26 cellular contexts compared by ENCODE assay signal in the genomic region with DNA sequence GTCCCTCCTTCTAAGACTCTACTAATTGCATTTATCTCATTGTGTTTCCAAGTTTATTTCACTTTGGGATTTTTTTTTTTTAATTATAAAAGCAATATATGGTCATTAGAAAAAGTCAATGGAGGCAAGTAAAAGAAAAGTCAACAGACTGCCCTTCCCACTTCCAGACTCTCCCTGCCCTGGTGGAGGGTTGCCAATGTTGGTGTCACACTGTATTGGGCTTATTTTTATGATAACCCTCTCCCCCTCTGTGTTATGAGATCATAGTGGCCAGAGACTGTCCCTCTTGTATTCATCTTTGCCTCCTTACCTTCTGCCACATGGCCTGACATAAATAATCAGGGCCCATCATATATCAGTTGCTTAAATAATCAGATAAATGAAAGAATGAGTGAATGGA.
"Had no signal": no experiment of that assay in that cellular context is flagged by ENCODE, and none has a peak within 500 bp of the region (broad histone marks: within the 10 kb centered on the region; RNA-seq: fewer than 3 reads in every experiment).

No MANE protein-coding gene starts in this region.

- H3K27me3 ChIP-seq: ascending aorta, heart right ventricle had no signal

- H3K36me3 ChIP-seq: ascending aorta, heart right ventricle had no signal

- H3K27me3 Mint-ChIP-seq: activated CD4-positive, alpha-beta T cell treated with anti-CD3 and anti-CD28 coated beads for 36 hours; activated CD8-positive, alpha-beta T cell treated with anti-CD3 and anti-CD28 coated beads for 36 hours; activated naive CD4-positive, alpha-beta T cell treated with anti-CD3 and anti-CD28 coated beads, Interleukin-2, amount 50 U/mL, for 24 hours; activated naive CD8-positive, alpha-beta T cell treated with anti-CD3 and anti-CD28 coated beads for 36 hours; activated T-helper 17 cell treated with anti-CD3 and anti-CD28 coated beads, Interleukin-2, amount 50 U/mL, for 72 hours; brain; central memory CD8-positive, alpha-beta T cell; dendritic cell treated with granulocyte-macrophage colony-stimulating factor and Interleukin-4, amounts not matched to agents 40 ng/mL and 50 ng/mL, for 4 days had no signal

- H3K9me3 ChIP-seq: ascending aorta, heart right ventricle had no signal

- H3K4me3 Mint-ChIP-seq: activated CD4-positive, alpha-beta T cell treated with anti-CD3 and anti-CD28 coated beads for 36 hours; activated CD8-positive, alpha-beta T cell treated with anti-CD3 and anti-CD28 coated beads for 36 hours; activated naive CD4-positive, alpha-beta T cell treated with anti-CD3 and anti-CD28 coated beads, Interleukin-2, amount 50 U/mL, for 24 hours; activated naive CD8-positive, alpha-beta T cell treated with anti-CD3 and anti-CD28 coated beads for 36 hours; activated T-cell treated with anti-CD3 and anti-CD28 coated beads, Interleukin-2, amount 50 U/mL, for 4 hours; activated T-helper 17 cell treated with anti-CD3 and anti-CD28 coated beads, Interleukin-2, amount 50 U/mL, for 72 hours; brain; central memory CD8-positive, alpha-beta T cell; dendritic cell treated with granulocyte-macrophage colony-stimulating factor and Interleukin-4, amounts not matched to agents 40 ng/mL and 50 ng/mL, for 4 days; effector memory CD8-positive, alpha-beta T cell had no signal

- H3K27ac ChIP-seq: ascending aorta, coronary artery had no signal

- ATAC-seq: activated CD4-positive, alpha-beta T cell treated with anti-CD3 and anti-CD28 coated beads for 36 hours; activated CD8-positive, alpha-beta T cell treated with anti-CD3 and anti-CD28 coated beads for 36 hours; activated T-cell treated with anti-CD3 and anti-CD28 coated beads, Interleukin-2, amount 50 U/mL, for 4 hours; activated T-helper 17 cell treated with anti-CD3 and anti-CD28 coated beads, Interleukin-2, amount 50 U/mL, for 72 hours; effector memory CD8-positive, alpha-beta T cell had no signal

- DNase-seq: activated CD4-positive, alpha-beta T cell treated with anti-CD3 and anti-CD28 coated beads for 36 hours; activated CD4-positive, alpha-beta T cell treated with anti-CD3 and anti-CD28 coated beads, Interleukin-2, amount 50 U/mL, for 1 hour; activated CD4-positive, alpha-beta T cell treated with anti-CD3 and anti-CD28 coated beads, Interleukin-2, amount 50 U/mL, for 48 hours; activated CD4-positive, CD25-positive, alpha-beta regulatory T cell; activated CD4-positive, CD25-positive, alpha-beta regulatory T cell treated with anti-CD3 and anti-CD28 coated beads, Interleukin-2, amount 50 U/mL, for 72 hours; activated CD8-positive, alpha-beta memory T cell treated with anti-CD3 and anti-CD28 coated beads for 24 hours; activated CD8-positive, alpha-beta T cell treated with anti-CD3 and anti-CD28 coated beads for 36 hours; activated effector memory CD4-positive, alpha-beta T cell treated with Interleukin-2 at 50 U/mL for 16 hours; activated gamma-delta T cell treated with Interleukin-2 at 50 U/mL for 16 hours; activated naive CD4-positive, alpha-beta T cell treated with Interleukin-2 at 50 U/mL for 16 hours; activated naive CD8-positive, alpha-beta T cell treated with anti-CD3 and anti-CD28 coated beads for 36 hours; activated T-cell treated with anti-CD3 and anti-CD28 coated beads, Interleukin-2, amount 50 U/mL, for 4 hours; effector CD4-positive, alpha-beta T cell; effector memory CD8-positive, alpha-beta T cell; foreskin fibroblast; heart right ventricle; T-helper 2 cell had no signal

- H3K9me3 Mint-ChIP-seq: activated CD8-positive, alpha-beta T cell treated with anti-CD3 and anti-CD28 coated beads for 36 hours; activated naive CD4-positive, alpha-beta T cell treated with anti-CD3 and anti-CD28 coated beads, Interleukin-2, amount 50 U/mL, for 24 hours; activated naive CD8-positive, alpha-beta T cell treated with anti-CD3 and anti-CD28 coated beads for 36 hours; activated T-cell treated with anti-CD3 and anti-CD28 coated beads, Interleukin-2, amount 50 U/mL, for 4 hours; activated T-helper 17 cell treated with anti-CD3 and anti-CD28 coated beads, Interleukin-2, amount 50 U/mL, for 72 hours; central memory CD8-positive, alpha-beta T cell; dendritic cell treated with granulocyte-macrophage colony-stimulating factor and Interleukin-4, amounts not matched to agents 40 ng/mL and 50 ng/mL, for 4 days; effector memory CD8-positive, alpha-beta T cell had no signal

- FAIRE-seq: bronchial epithelial cell, frontal cortex had no signal

- H3K36me3 Mint-ChIP-seq: activated naive CD4-positive, alpha-beta T cell treated with anti-CD3 and anti-CD28 coated beads, Interleukin-2, amount 50 U/mL, for 24 hours; activated naive CD8-positive, alpha-beta T cell treated with anti-CD3 and anti-CD28 coated beads for 36 hours; brain had no signal

- H3K27ac Mint-ChIP-seq: activated CD4-positive, alpha-beta T cell treated with anti-CD3 and anti-CD28 coated beads for 36 hours; activated CD8-positive, alpha-beta T cell treated with anti-CD3 and anti-CD28 coated beads for 36 hours; activated naive CD4-positive, alpha-beta T cell treated with anti-CD3 and anti-CD28 coated beads, Interleukin-2, amount 50 U/mL, for 24 hours; activated naive CD8-positive, alpha-beta T cell treated with anti-CD3 and anti-CD28 coated beads for 36 hours; activated T-helper 17 cell treated with anti-CD3 and anti-CD28 coated beads, Interleukin-2, amount 50 U/mL, for 72 hours; brain; dendritic cell treated with granulocyte-macrophage colony-stimulating factor and Interleukin-4, amounts not matched to agents 40 ng/mL and 50 ng/mL, for 4 days; effector memory CD8-positive, alpha-beta T cell had no signal

- H3K4me3 ChIP-seq: ascending aorta, coronary artery, heart right ventricle had no signal
